In genomic region chr11:9787260-9787659, GRCh38 we compare ENCODE assay signal across 16 cellular contexts.
DNase-seq lines count a peak whose midpoint lies in the region; ATAC-seq and TF ChIP-seq lines count a peak whose summit lies in the region.
"Had no signal": no experiment of that assay in that cellular context is flagged by ENCODE, and none has a peak within 500 bp of the region (broad histone marks: within the 10 kb centered on the region; RNA-seq: fewer than 3 reads in every experiment).

No MANE protein-coding gene starts in this region.

- no peak overlapping the region for H3K4me2 ChIP-seq in OCI-LY1 (ENCODE audit: low read length)

- H3K4me1 Mint-ChIP-seq in memory B cell (peaks cover 12% of the 10 kb centered on the region), chondrocyte (ENCODE audit: low read depth) (peaks cover 24% of the 10 kb centered on the region)

- intact Hi-C loops in stomach (cut with DNase I; ENCODE audit: low total_unique reads) = loop anchor here (10.0 kb wide), 1 partner anchor 178 kb away; no protein-coding TSS in a partner anchor

- TF ChIP-seq EP300 in stomach (IDR thresholded peaks at IDR 0.05) = no peak

- no peaks in the 10 kb centered on the region for H3K27me3 Mint-ChIP-seq in memory B cell
- no peaks in the 10 kb centered on the region for H3K27me3 Mint-ChIP-seq in chondrocyte (ENCODE audit: low read depth)
- H3K27me3 Mint-ChIP-seq: brain; CD4-positive, alpha-beta T cell; IgD-negative memory B cell; progenitor cell of endocrine pancreas had no signal

- peak overlapping the region; percentile 25 for H3K27ac ChIP-seq in OCI-LY1 (ENCODE audit: low read depth, low read length, poor library complexity, severe bottlenecking)
- peak overlapping the region in 3 of 5 donors; percentile 20 to 62 (median 53) for H3K27ac ChIP-seq in stomach

- peaks cover 6% of the 10 kb centered on the region for H3K4me1 ChIP-seq in OCI-LY1 (ENCODE audit: insufficient read depth, low read length, severe bottlenecking)
- peaks cover 0 to 13% (median 7%) of the 10 kb centered on the region in 4 donors for H3K4me1 ChIP-seq in stomach
- H3K4me1 ChIP-seq: HAP-1 had no signal

- H3K27ac Mint-ChIP-seq in memory B cell = peak overlapping the region; percentile 35
- H3K27ac Mint-ChIP-seq in chondrocyte (ENCODE audit: unreplicated experiment) = no peak overlapping the region
- H3K27ac Mint-ChIP-seq: CD4-positive, alpha-beta T cell; progenitor cell of endocrine pancreas had no signal

- peaks cover 9% of the 10 kb centered on the region for H3K36me3 Mint-ChIP-seq in memory B cell
- peaks cover 11% of the 10 kb centered on the region for H3K36me3 Mint-ChIP-seq in chondrocyte (ENCODE audit: low read depth)

- DNase-seq in GM12865 (ENCODE audit: low read depth) (peak; percentile 62), memory B cell (ENCODE audit: low spot score in 2 of 2) (no peak), stomach (no peak), NCI-H2107 treated with DMSO at 0.1 percent for 48 hours (lab: John Stamatoyannopoulos, UW; ENCODE audit: unreplicated experiment) (no peak), NCI-H510A treated with DMSO at 0.1 percent for 48 hours (lab: John Stamatoyannopoulos, UW) (no peak), chondrocyte (ENCODE audit: low spot score) (no peak)
- DNase-seq: activated CD8-positive, alpha-beta memory T cell treated with anti-CD3 and anti-CD28 coated beads, Interleukin-2, amount 50 U/mL, for 48 hours; CD4-positive, alpha-beta T cell; DMS79; esophagus squamous epithelium; SHP77 had no signal

- TF ChIP-seq POLR2A in stomach (IDR thresholded peaks at IDR 0.05) = no peak

- no peak for TF ChIP-seq CTCF in GM12865 (IDR thresholded peaks at IDR 0.05; ENCODE audit: insufficient read depth, low read depth, low read length, missing control alignments)
- no peak for TF ChIP-seq CTCF in OCI-LY1 (IDR thresholded peaks at IDR 0.05; ENCODE audit: low read length)
- no peak for TF ChIP-seq CTCF in stomach (IDR thresholded peaks at IDR 0.05)
- TF ChIP-seq CTCF in chondrocyte (IDR thresholded peaks at IDR 0.05) = no peak

- ATAC-seq in memory B cell (ENCODE audit: low read depth) = no peak

- WGBS in stomach, 5 donors = 87 to 94% (median 90%) methylated on average over 5 of the region's 5 CpGs

- no peaks in the 10 kb centered on the region for H3K9me3 ChIP-seq in OCI-LY1 (ENCODE audit: low read length)
- no peaks in the 10 kb centered on the region for H3K9me3 ChIP-seq in stomach
- H3K9me3 ChIP-seq: esophagus squamous epithelium, HAP-1 had no signal

- H3K9ac ChIP-seq in OCI-LY1 (ENCODE audit: low read length) = no peak overlapping the region

- H2AFZ ChIP-seq in OCI-LY1 (ENCODE audit: low read length) = no peak overlapping the region

- no peaks in the 10 kb centered on the region for H3K79me2 ChIP-seq in OCI-LY1 (ENCODE audit: insufficient read depth, low read length)

- H4K20me1 ChIP-seq in OCI-LY1 (ENCODE audit: insufficient read depth, low read length) = no peaks in the 10 kb centered on the region

- H3K4me3 Mint-ChIP-seq in memory B cell (no peak overlapping the region), chondrocyte (ENCODE audit: unreplicated experiment) (no peak overlapping the region)
- H3K4me3 Mint-ChIP-seq: brain; CD4-positive, alpha-beta T cell; IgD-negative memory B cell had no signal

- no peaks in the 10 kb centered on the region for H3F3A ChIP-seq in OCI-LY1 (ENCODE audit: insufficient read depth, low read length)

- no peaks in the 10 kb centered on the region for H3K9me3 Mint-ChIP-seq in memory B cell
- H3K9me3 Mint-ChIP-seq in chondrocyte (ENCODE audit: low read depth) = no peaks in the 10 kb centered on the region
- H3K9me3 Mint-ChIP-seq: brain; CD4-positive, alpha-beta T cell; IgD-negative memory B cell had no signal

- no peak overlapping the region for H3K4me3 ChIP-seq in GM12865 (ENCODE audit: low read depth, low read length)
- no peak overlapping the region for H3K4me3 ChIP-seq in OCI-LY1 (ENCODE audit: low read depth, low read length, poor library complexity, severe bottlenecking)
- H3K4me3 ChIP-seq in stomach = no peak overlapping the region
- H3K4me3 ChIP-seq: esophagus squamous epithelium, HAP-1 had no signal

- H3K36me3 ChIP-seq in OCI-LY1 (ENCODE audit: insufficient read depth, low read length) (peaks cover 5% of the 10 kb centered on the region), stomach (peaks cover 0 to 78% (median 74%) of the 10 kb centered on the region in 4 donors)

- H3K27me3 ChIP-seq in OCI-LY1 (ENCODE audit: insufficient read depth, low read length) (no peaks in the 10 kb centered on the region), stomach (no peaks in the 10 kb centered on the region)
- H3K27me3 ChIP-seq: esophagus squamous epithelium had no signal

- no peaks in the 10 kb centered on the region for H3K9me2 ChIP-seq in OCI-LY1 (ENCODE audit: low read depth, low read length)
